ENCODE assay signal across 1 cellular context in genomic region chr2:135563793-135564192, GRCh38.
TF ChIP-seq lines count a peak whose summit lies in the region.

No MANE protein-coding gene starts in this region.

TF ChIP-seq in WTC11, 78 proteins besides CTCF, POLR2A, EP300 and RAD21 (continued from another document):
- no peak for TF ChIP-seq PRDM15 (CRISPR knock-in tag; IDR thresholded peaks at IDR 0.05)
